8 cellular contexts compared by ENCODE assay signal in genomic region chr21:42063206-42063577, GRCh38. TPM values are rescaled to one million over a fixed set of nuclear protein-coding genes. Genes with fewer than 3 reads are reported as not detected.
DNase-seq lines count a peak whose midpoint lies in the region; ATAC-seq, FAIRE-seq and TF ChIP-seq lines count a peak whose summit lies in the region.

No MANE protein-coding gene starts in this region.

- H3F3A ChIP-seq in OCI-LY1 (ENCODE audit: insufficient read depth, low read length) = peaks cover 8% of the 10 kb centered on the region

- no peaks in the 10 kb centered on the region for H3K9me3 Mint-ChIP-seq in CD4-positive, alpha-beta T cell

- no peak overlapping the region for H2AFZ ChIP-seq in OCI-LY1 (ENCODE audit: low read length)
- H2AFZ ChIP-seq in keratinocyte (ENCODE audit: control insufficient read depth, low read length) = no peak overlapping the region

- H4K20me1 ChIP-seq in OCI-LY1 (ENCODE audit: insufficient read depth, low read length) (no peaks in the 10 kb centered on the region), keratinocyte (ENCODE audit: control insufficient read depth, extremely low read depth, insufficient read depth, low read length) (no peaks in the 10 kb centered on the region)

- H3K4me3 Mint-ChIP-seq in CD4-positive, alpha-beta T cell = peak overlapping the region; percentile 81

- H3K9ac ChIP-seq in OCI-LY1 (ENCODE audit: low read length) = peak overlapping the region; percentile 63
- H3K9ac ChIP-seq in keratinocyte (ENCODE audit: control insufficient read depth, extremely low read depth, insufficient read depth, low read length) = peak overlapping the region; percentile 31

- no peaks in the 10 kb centered on the region for H3K36me3 Mint-ChIP-seq in CD4-positive, alpha-beta T cell (ENCODE audit: low read depth)

- H3K79me2 ChIP-seq in OCI-LY1 (ENCODE audit: insufficient read depth, low read length) (no peaks in the 10 kb centered on the region), keratinocyte (ENCODE audit: control insufficient read depth, insufficient read depth, low read length) (no peaks in the 10 kb centered on the region)

- H3K36me3 ChIP-seq in OCI-LY1 (ENCODE audit: insufficient read depth, low read length) = no peaks in the 10 kb centered on the region
- H3K36me3 ChIP-seq in keratinocyte (ENCODE audit: control insufficient read depth in 2 of 2, extremely low read depth in 1 of 2, insufficient read depth in 2 of 2, low read length in 2 of 2) = no peaks in the 10 kb centered on the region

- peak overlapping the region; percentile 93 for H3K27ac ChIP-seq in CD4-positive, alpha-beta T cell (ENCODE audit: low read depth, low read length)
- H3K27ac ChIP-seq in OCI-LY1 (ENCODE audit: low read depth, low read length, poor library complexity, severe bottlenecking) (peak overlapping the region; percentile 98), keratinocyte (ENCODE audit: control insufficient read depth, insufficient read depth, low read length) (peak overlapping the region; percentile 35)

- H3K9me2 ChIP-seq in OCI-LY1 (ENCODE audit: low read depth, low read length) = no peaks in the 10 kb centered on the region

- POLR2A ChIA-PET in CD4-positive, alpha-beta T cell (lab: Charles Lee) = interaction anchor here (0.7 to 3.9 kb wide), 22 partner anchors 8 to 829 kb away, joined by 3 to 88 read pairs (median 5); partner anchors contain the start of genes NDUFV3, PRDM15 and ZBTB21

- dilution Hi-C loops in keratinocyte (cut with MboI; ENCODE audit: extremely low pct_ligation_motif_present, low sequenced_read_pairs) = no loop called here

- H3K27ac Mint-ChIP-seq in CD4-positive, alpha-beta T cell = peak overlapping the region; percentile 98

- TF ChIP-seq CTCF in CD4-positive, alpha-beta T cell (IDR thresholded peaks at IDR 0.05) = no peak
- no peak for TF ChIP-seq CTCF in OCI-LY1 (IDR thresholded peaks at IDR 0.05; ENCODE audit: low read length)
- TF ChIP-seq CTCF in keratinocyte (optimal IDR thresholded peaks at IDR 0.05 in 1 of 3, IDR thresholded peaks at IDR 0.05 in 1 of 3, conservative IDR thresholded peaks at IDR 0.05 in 1 of 3; ENCODE audit: extremely low read depth in 1 of 3, insufficient read depth in 2 of 3, low read length in 3 of 3) = no peak

- no peak for FAIRE-seq in keratinocyte (lab: Jason Lieb, UNC)

- H3K27me3 ChIP-seq in CD4-positive, alpha-beta T cell (ENCODE audit: control insufficient read depth, insufficient read depth, low read length) = no peaks in the 10 kb centered on the region
- no peaks in the 10 kb centered on the region for H3K27me3 ChIP-seq in OCI-LY1 (ENCODE audit: insufficient read depth, low read length)
- H3K27me3 ChIP-seq in keratinocyte (ENCODE audit: control insufficient read depth, extremely low read depth, insufficient read depth, low read length) = no peaks in the 10 kb centered on the region

- peaks cover 3% of the 10 kb centered on the region for H3K9me1 ChIP-seq in keratinocyte (ENCODE audit: control insufficient read depth, extremely low read depth, insufficient read depth, low read length)

- H3K9me3 ChIP-seq in CD4-positive, alpha-beta T cell (ENCODE audit: control insufficient read depth, low read length) = no peaks in the 10 kb centered on the region
- H3K9me3 ChIP-seq in OCI-LY1 (ENCODE audit: low read length) (no peaks in the 10 kb centered on the region), keratinocyte (ENCODE audit: control insufficient read depth, low read depth, low read length) (no peaks in the 10 kb centered on the region)

- H3K4me2 ChIP-seq in OCI-LY1 (ENCODE audit: low read length) = peak overlapping the region; percentile 75
- peak overlapping the region; percentile 68 for H3K4me2 ChIP-seq in keratinocyte (ENCODE audit: control insufficient read depth, extremely low read depth, insufficient read depth, low read depth, low read length)

- H3K4me3 ChIP-seq in OCI-LY1 (ENCODE audit: low read depth, low read length, poor library complexity, severe bottlenecking) (peak overlapping the region; percentile 53), keratinocyte (ENCODE audit: control insufficient read depth in 2 of 3, extremely low read depth in 1 of 3, insufficient read depth in 2 of 3, low read depth in 1 of 3, low read length in 3 of 3) (no peak overlapping the region)

- H3K4me1 ChIP-seq in OCI-LY1 (ENCODE audit: insufficient read depth, low read length, severe bottlenecking) (peaks cover 79% of the 10 kb centered on the region), keratinocyte (ENCODE audit: control insufficient read depth, extremely low read depth, insufficient read depth, low read length) (peaks cover 32% of the 10 kb centered on the region)

- intact Hi-C loops in CD4-positive, alpha-beta T cell (cut with DNase I, micrococcal nuclease) = loop anchor here (2.0 to 10.0 kb wide), 6 partner anchors 44 to 829 kb away; partner anchors contain the start of genes PRDM15 (in 2 of the 2), MX2 (in 1 of the 2) and NDUFV3 (in 1 of the 2)

- DNase-seq in CD4-positive, alpha-beta T cell = peak in 8 of 10 experiments; percentile 8 to 22 (median 18)
- DNase-seq in keratinocyte (ENCODE audit: low read depth, low spot score) (no peak), UCSD-AML1 (lab: John Stamatoyannopoulos, UW; ENCODE audit: unreplicated experiment) (no peak), erythroblast (lab: John Stamatoyannopoulos, UW) (no peak), OCI-M1 (lab: John Stamatoyannopoulos, UW) (no peak)

- H3K27me3 Mint-ChIP-seq in CD4-positive, alpha-beta T cell = no peaks in the 10 kb centered on the region

- ATAC-seq in CD4-positive, alpha-beta T cell (ENCODE audit: poor library complexity) = no peak
- peak; percentile 29 for ATAC-seq in GM21515 (IDR thresholded peaks at IDR 0.05; ENCODE audit: unreplicated experiment)
- no peak for ATAC-seq in GM19455 (IDR thresholded peaks at IDR 0.05; ENCODE audit: unreplicated experiment)

- CTCF ChIA-PET in CD4-positive, alpha-beta T cell (lab: Charles Lee) = interaction anchor here (1.3 to 2.0 kb wide), 2 partner anchors 45 to 56 kb away, joined by 3 to 8 read pairs; no protein-coding TSS in a partner anchor

- no peak for TF ChIP-seq POLR2A in erythroblast (IDR thresholded peaks at IDR 0.05; ENCODE audit: low read length)

- peaks cover 60% of the 10 kb centered on the region for H3K4me1 Mint-ChIP-seq in CD4-positive, alpha-beta T cell (ENCODE audit: low read depth)

RNA-seq across cellular contexts. Expression of gene UMODL1, which starts 7.9 kb away (rescaled TPM):
- total RNA-seq in CD4-positive, alpha-beta T cell = under 1 TPM; 0.42 to 0.49 TPM
- 0.03 TPM in 1 of 3 replicates, not detected in the others for polyA plus RNA-seq in keratinocyte
- not detected for polyA plus RNA-seq in keratinocyte (2011; ENCODE audit: low read depth)
- not detected in 2 replicates for polyA plus RNA-seq in keratinocyte (2011; cell fraction: cytosol; rRNA removed)
- polyA plus RNA-seq in keratinocyte (2011; cell fraction: nucleus; rRNA removed) = not detected in 2 replicates
- not detected in 2 replicates for polyA plus RNA-seq in keratinocyte (2012; ENCODE audit: low replicate concordance)
- not detected in 3 replicates for polyA minus RNA-seq in keratinocyte
- not detected for polyA minus RNA-seq in keratinocyte (2011; cell fraction: cytosol; rRNA and poly(A)+ RNA removed)
- polyA minus RNA-seq in keratinocyte (2011; cell fraction: nucleus; rRNA and poly(A)+ RNA removed) = not detected in 2 replicates

RNA-seq across cellular contexts. Expression of gene ZBTB21, which starts 53.0 kb away (rescaled TPM):
- total RNA-seq in CD4-positive, alpha-beta T cell = 100 to 1,000 TPM; 132 to 139 TPM
- 9.5 to 12.2 TPM (median 10.3 TPM) in 3 replicates for polyA plus RNA-seq in keratinocyte
- polyA plus RNA-seq in keratinocyte (2011; ENCODE audit: low read depth) = 11.1 TPM
- 4.8 and 8.0 TPM in 2 replicates for polyA plus RNA-seq in keratinocyte (2011; cell fraction: cytosol; rRNA removed)
- 17.5 and 20.6 TPM in 2 replicates for polyA plus RNA-seq in keratinocyte (2011; cell fraction: nucleus; rRNA removed)
- 7.3 and 14.0 TPM in 2 replicates for polyA plus RNA-seq in keratinocyte (2012; ENCODE audit: low replicate concordance)
- polyA minus RNA-seq in keratinocyte = 15.5 to 28.0 TPM (median 22.1 TPM) in 3 replicates
- polyA minus RNA-seq in keratinocyte (2011; cell fraction: cytosol; rRNA and poly(A)+ RNA removed) = 6.7 TPM
- polyA minus RNA-seq in keratinocyte (2011; cell fraction: nucleus; rRNA and poly(A)+ RNA removed) = 16.7 and 23.7 TPM in 2 replicates

Comparison
In these comparisons a context has a peak if more than half of its experiments do, and no peak if none do; other contexts are left out.
1. DNase-seq: peak in CD4-positive, alpha-beta T cell (8 of 10); none in keratinocyte (single experiment), UCSD-AML1 (single experiment), erythroblast (0 of 2) and OCI-M1 (single experiment).
2. H3K27ac ChIP-seq: peak in every context shown above with its lines; median percentile 98 in OCI-LY1; 93 in CD4-positive, alpha-beta T cell; 35 in keratinocyte.